In genomic region chr4:114690571-114690970, GRCh38 we compare ENCODE assay signal across 19 cellular contexts.
"Had no signal": no experiment of that assay in that cellular context is flagged by ENCODE, and none has a peak within 500 bp of the region (broad histone marks: within the 10 kb centered on the region; RNA-seq: fewer than 3 reads in every experiment).

No MANE protein-coding gene starts in this region.

- DNase-seq: KBM-7, MV-4-11, NCI-H1048, NCI-H1105, NCI-H1417 treated with DMSO at 0.1 percent for 48 hours, NCI-H146, NCI-H1694 treated with DMSO at 0.1 percent for 48 hours, NCI-H1930, NCI-H2081, NCI-H2107, NCI-H2227 treated with DMSO at 0.1 percent for 48 hours, NCI-H526 treated with DMSO at 0.1 percent for 48 hours, NCI-H774, Right ventricle myocardium superior, RPMI8226, SIG-M5, SW 1271 had no signal

- H3K4me3 ChIP-seq: SJSA1, SK-N-MC had no signal

- H3K27ac ChIP-seq: SJSA1, SK-N-MC had no signal
